Comparison of ENCODE assay signal across 12 cellular contexts in genomic region chr14:93056840-93057585, GRCh38. TPM values are rescaled to one million over a fixed set of nuclear protein-coding genes. Genes with fewer than 3 reads are reported as not detected.
DNase-seq lines count a peak whose midpoint lies in the region; ATAC-seq, FAIRE-seq and TF ChIP-seq lines count a peak whose summit lies in the region.
"Had no signal": no experiment of that assay in that cellular context is flagged by ENCODE, and none has a peak within 500 bp of the region (broad histone marks: within the 10 kb centered on the region; RNA-seq: fewer than 3 reads in every experiment).

No MANE protein-coding gene starts in this region.

- no peaks in the 10 kb centered on the region for H3K27me3 ChIP-seq in HepG2 (ENCODE audit: control insufficient read depth in 1 of 2, insufficient read depth in 2 of 2, low read length in 2 of 2)
- no peaks in the 10 kb centered on the region for H3K27me3 ChIP-seq in uterus
- H3K27me3 ChIP-seq: upper lobe of left lung had no signal

- H3K4me1 Mint-ChIP-seq in activated naive CD8-positive, alpha-beta T cell (ENCODE audit: low read depth): peaks cover 72% of the 10 kb centered on the region
- H3K4me1 Mint-ChIP-seq in activated naive CD8-positive, alpha-beta T cell treated with anti-CD3 and anti-CD28 coated beads for 36 hours: peaks cover 62% of the 10 kb centered on the region

- peak overlapping the region; percentile 80 for H3K27ac Mint-ChIP-seq in activated naive CD8-positive, alpha-beta T cell
- H3K27ac Mint-ChIP-seq in activated naive CD8-positive, alpha-beta T cell treated with anti-CD3 and anti-CD28 coated beads for 36 hours: no peak overlapping the region
- H3K27ac Mint-ChIP-seq: activated CD4-positive, alpha-beta memory T cell treated with anti-CD3 and anti-CD28 coated beads, Interleukin-2, amount 10 ng/mL, durations not matched to agents 7 days and 5 days had no signal

- TF ChIP-seq EP300 in HepG2 (IDR thresholded peaks at IDR 0.05; ENCODE audit: low read depth in 2 of 2, low read length in 2 of 2) (no peak), HepG2 (CRISPR knock-in tag; IDR thresholded peaks at IDR 0.05; ENCODE audit: borderline replicate concordance) (no peak)

- TF ChIP-seq POLR2A in HepG2 (IDR thresholded peaks at IDR 0.05; ENCODE audit: insufficient read depth in 1 of 2, low read depth in 2 of 2, low read length in 2 of 2) (no peak), uterus (IDR thresholded peaks at IDR 0.05) (no peak)

- no peak overlapping the region for H3K4me2 ChIP-seq in HepG2 (ENCODE audit: low read depth, low read length)

- no peak for DNase-seq in activated naive CD8-positive, alpha-beta T cell treated with anti-CD3 and anti-CD28 coated beads for 36 hours
- DNase-seq in HepG2 (ENCODE audit: low spot score) (peak; percentile 77), uterus (no peak)
- no peak for DNase-seq in stimulated activated CD4-positive, alpha-beta T cell treated with anti-CD3 and anti-CD28 coated beads, Interleukin-15, amount 100 ng/mL, for 24 hours
- DNase-seq: activated CD4-positive, alpha-beta memory T cell treated with anti-CD3 and anti-CD28 coated beads, Interleukin-2, amount 10 ng/mL, durations not matched to agents 7 days and 5 days; naive B cell had no signal

- no peaks in the 10 kb centered on the region for H3K36me3 Mint-ChIP-seq in activated naive CD8-positive, alpha-beta T cell
- peaks cover 13% of the 10 kb centered on the region for H3K36me3 Mint-ChIP-seq in activated naive CD8-positive, alpha-beta T cell treated with anti-CD3 and anti-CD28 coated beads for 36 hours
- H3K36me3 Mint-ChIP-seq: naive B cell had no signal

- intact Hi-C loops in HepG2 (cut with micrococcal nuclease; ENCODE audit: unreplicated experiment): no loop called here
- intact Hi-C loops in uterus (cut with DNase I; ENCODE audit: low total_unique reads): no loop called here

- TF ChIP-seq CTCF in HepG2 (CRISPR knock-in tag; IDR thresholded peaks at IDR 0.05): no peak
- no peak for TF ChIP-seq CTCF in uterus (IDR thresholded peaks at IDR 0.05)

- peak overlapping the region; percentile 28 for H3K4me3 Mint-ChIP-seq in activated naive CD8-positive, alpha-beta T cell
- no peak overlapping the region for H3K4me3 Mint-ChIP-seq in activated naive CD8-positive, alpha-beta T cell treated with anti-CD3 and anti-CD28 coated beads for 36 hours
- H3K4me3 Mint-ChIP-seq: activated CD4-positive, alpha-beta memory T cell treated with anti-CD3 and anti-CD28 coated beads, Interleukin-2, amount 10 ng/mL, durations not matched to agents 7 days and 5 days; naive B cell had no signal

- ATAC-seq in HepG2 (peak; percentile 72), GM21360 (IDR thresholded peaks at IDR 0.05; ENCODE audit: unreplicated experiment) (no peak), HG02623 (IDR thresholded peaks at IDR 0.05; ENCODE audit: unreplicated experiment) (no peak)

- H3K79me2 ChIP-seq in HepG2 (ENCODE audit: insufficient read depth, low read length): no peaks in the 10 kb centered on the region

- H2AFZ ChIP-seq in HepG2 (ENCODE audit: low read length): no peak overlapping the region

- H3K4me3 ChIP-seq in HepG2 (replicated peaks in 1 of 3; ENCODE audit: insufficient read depth in 1 of 3, low read depth in 2 of 3, low read length in 3 of 3): no peak overlapping the region
- no peak overlapping the region for H3K4me3 ChIP-seq in uterus
- H3K4me3 ChIP-seq: SK-N-MC, upper lobe of left lung had no signal

- peak; percentile 56 for FAIRE-seq in HepG2 (lab: Jason Lieb, UNC)

- no TSS peak for BruUV-seq in HepG2 (replicated peaks; lab: Mats Ljungman, UMichigan)

- H3K9me3 ChIP-seq in HepG2 (ENCODE audit: low read length) (no peaks in the 10 kb centered on the region), uterus (no peaks in the 10 kb centered on the region)
- H3K9me3 ChIP-seq: upper lobe of left lung had no signal

- no peaks in the 10 kb centered on the region for H3K27me3 Mint-ChIP-seq in activated naive CD8-positive, alpha-beta T cell
- no peaks in the 10 kb centered on the region for H3K27me3 Mint-ChIP-seq in activated naive CD8-positive, alpha-beta T cell treated with anti-CD3 and anti-CD28 coated beads for 36 hours
- H3K27me3 Mint-ChIP-seq: activated CD4-positive, alpha-beta memory T cell treated with anti-CD3 and anti-CD28 coated beads, Interleukin-2, amount 10 ng/mL, durations not matched to agents 7 days and 5 days; naive B cell had no signal

- 0 out of 2 replicates have a peak, but pooled peaks cover 4% of the 10 kb centered on the region for H4K20me1 ChIP-seq in HepG2 (ENCODE audit: insufficient read depth, low read length)

- H3K4me1 ChIP-seq in HepG2 (ENCODE audit: insufficient read depth, low read length): peaks cover 51% of the 10 kb centered on the region
- H3K4me1 ChIP-seq in uterus: peaks cover 3 to 32% of the 10 kb centered on the region in 2 donors

- H3K27ac ChIP-seq in cingulate gyrus (ENCODE audit: low read depth, low read length): peak overlapping the region; percentile 75
- peak overlapping the region; percentile 22 for H3K27ac ChIP-seq in HepG2 (ENCODE audit: extremely low read length, insufficient read depth, low read length)
- peak overlapping the region; percentile 51 to 84 for H3K27ac ChIP-seq in uterus
- H3K27ac ChIP-seq: SK-N-MC, upper lobe of left lung had no signal

- POLR2A ChIA-PET in HepG2 (lab: Yijun Ruan, JAX): interaction anchor here (1.0 kb wide), 1 partner anchor 21 kb away, joined by 3 read pairs; no protein-coding TSS in a partner anchor

- WGBS in HepG2 (ENCODE audit: low lambda C conversion rate): 70% methylated on average over 8 of the region's 14 CpGs

- H3K36me3 ChIP-seq in HepG2 (replicated peaks in 1 of 2; ENCODE audit: control insufficient read depth in 1 of 2, insufficient read depth in 2 of 2, low read length in 2 of 2) (no peaks in the 10 kb centered on the region), uterus (no peaks in the 10 kb centered on the region)
- H3K36me3 ChIP-seq: upper lobe of left lung had no signal

- 0 out of 2 replicates have a peak overlapping the region, but pooled peaks have one; percentile 1 for H3K9ac ChIP-seq in HepG2 (ENCODE audit: insufficient read depth, low read depth, low read length)

- CTCF ChIA-PET in HepG2 (lab: Yijun Ruan, JAX; ENCODE audit: low intra/inter-chr PET ratio, low total read pairs): no interaction called here

- no peak for TF ChIP-seq RAD21 in HepG2 (CRISPR knock-in tag; IDR thresholded peaks at IDR 0.05)

- no peaks in the 10 kb centered on the region for H3K9me3 Mint-ChIP-seq in activated naive CD8-positive, alpha-beta T cell (ENCODE audit: low read depth)
- no peaks in the 10 kb centered on the region for H3K9me3 Mint-ChIP-seq in activated naive CD8-positive, alpha-beta T cell treated with anti-CD3 and anti-CD28 coated beads for 36 hours
- H3K9me3 Mint-ChIP-seq: activated CD4-positive, alpha-beta memory T cell treated with anti-CD3 and anti-CD28 coated beads, Interleukin-2, amount 10 ng/mL, durations not matched to agents 7 days and 5 days; naive B cell had no signal

- in situ Hi-C loops in HepG2 (cut with HindIII; ENCODE audit: extremely low pct_ligation_motif_present, low pct_unique_long_range_greater_than_20kb): no loop called here

TF ChIP-seq in HepG2, 621 proteins besides CTCF, POLR2A, EP300 and RAD21 (continues in another document):
- no peak for TF ChIP-seq ELF3 (CRISPR knock-in tag; IDR thresholded peaks at IDR 0.05)
- TF ChIP-seq, protein P1, sequence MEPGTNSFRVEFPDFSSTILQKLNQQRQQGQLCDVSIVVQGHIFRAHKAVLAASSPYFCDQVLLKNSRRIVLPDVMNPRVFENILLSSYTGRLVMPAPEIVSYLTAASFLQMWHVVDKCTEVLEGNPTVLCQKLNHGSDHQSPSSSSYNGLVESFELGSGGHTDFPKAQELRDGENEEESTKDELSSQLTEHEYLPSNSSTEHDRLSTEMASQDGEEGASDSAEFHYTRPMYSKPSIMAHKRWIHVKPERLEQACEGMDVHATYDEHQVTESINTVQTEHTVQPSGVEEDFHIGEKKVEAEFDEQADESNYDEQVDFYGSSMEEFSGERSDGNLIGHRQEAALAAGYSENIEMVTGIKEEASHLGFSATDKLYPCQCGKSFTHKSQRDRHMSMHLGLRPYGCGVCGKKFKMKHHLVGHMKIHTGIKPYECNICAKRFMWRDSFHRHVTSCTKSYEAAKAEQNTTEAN (CRISPR knock-in tag; conservative IDR thresholded peaks at IDR 0.05): peak; percentile 46; the same call in 1 of the 2 replicates
- peak; percentile 61 for TF ChIP-seq HOXA3 (CRISPR knock-in tag; IDR thresholded peaks at IDR 0.05)
- TF ChIP-seq EHMT2 (IDR thresholded peaks at IDR 0.05; ENCODE audit: borderline replicate concordance, low read depth, low read length): no peak
- peak; percentile 66; the same call in 1 of the 3 replicates for TF ChIP-seq MXI1 (IDR thresholded peaks at IDR 0.05; ENCODE audit: borderline replicate concordance, low read depth, low read length)
- TF ChIP-seq TAF1 (CRISPR knock-in tag; IDR thresholded peaks at IDR 0.05): 0 out of 2 replicates have a peak, but pooled peaks have one; percentile 27

RNA-seq across cellular contexts. Expression of gene ITPK1, which starts 58.7 kb away (rescaled TPM):
- 10 to 100 TPM; 87.0 to 87.4 TPM for total RNA-seq in activated naive CD8-positive, alpha-beta T cell treated with anti-CD3 and anti-CD28 coated beads for 36 hours
- total RNA-seq in HepG2 (2016; rRNA removed; fragmentation: Illumina TruSeq; extraction: Trizol) (20.5 and 28.1 TPM in 2 replicates), uterus (10 to 100 TPM; 19.7 to 97.7 (median 26.5) TPM)
- 8.4 and 11.5 TPM in 2 replicates for total RNA-seq in HepG2 (2016; cell fraction: cytosol; rRNA removed; fragmentation: Illumina TruSeq; extraction: Trizol; ENCODE audit: low read depth)
- 15.9 and 20.1 TPM in 2 replicates for total RNA-seq in HepG2 (2016; cell fraction: insoluble cytoplasmic fraction; rRNA removed; fragmentation: Illumina TruSeq; extraction: Trizol)
- 31.0 and 31.9 TPM in 2 replicates for total RNA-seq in HepG2 (2016; cell fraction: membrane; rRNA removed; fragmentation: Illumina TruSeq; extraction: Trizol)
- 11.8 and 15.8 TPM in 2 replicates for total RNA-seq in HepG2 (2016; cell fraction: nucleus; rRNA removed; fragmentation: Illumina TruSeq; extraction: Trizol)
- 47.5 and 64.2 TPM in 2 replicates for polyA plus RNA-seq in HepG2 (2011; rRNA removed)
- 30.0 and 37.2 TPM in 2 replicates for polyA plus RNA-seq in HepG2 (2011; cell fraction: cytosol; rRNA removed)
- 30.6 and 37.4 TPM in 2 replicates for polyA plus RNA-seq in HepG2 (2011; cell fraction: nucleus; rRNA removed)
- polyA plus RNA-seq in HepG2 (2012): 17.7 and 18.1 TPM in 2 replicates
- polyA plus RNA-seq in HepG2 (2016; cell fraction: cytosol; fragmentation: Illumina TruSeq; extraction: Trizol; ENCODE audit: low read depth): 21.3 and 21.6 TPM in 2 replicates
- polyA plus RNA-seq in HepG2 (2016; cell fraction: insoluble cytoplasmic fraction; fragmentation: Illumina TruSeq; extraction: Trizol; ENCODE audit: low read depth): 28.1 and 40.5 TPM in 2 replicates
- polyA plus RNA-seq in HepG2 (2016; cell fraction: membrane; fragmentation: Illumina TruSeq; extraction: Trizol; ENCODE audit: low read depth): 43.7 and 50.0 TPM in 2 replicates
- polyA plus RNA-seq in HepG2 (2016; cell fraction: nucleus; fragmentation: Illumina TruSeq; extraction: Trizol; ENCODE audit: insufficient read depth, low read depth): 24.0 and 25.1 TPM in 2 replicates
- 147 and 407 TPM in 2 replicates for polyA minus RNA-seq in HepG2 (2011; rRNA and poly(A)+ RNA removed; ENCODE audit: low replicate concordance)
- polyA minus RNA-seq in HepG2 (2011; cell fraction: cytosol; rRNA and poly(A)+ RNA removed): 32.5 and 39.1 TPM in 2 replicates
- 12.5 and 17.4 TPM in 2 replicates for polyA minus RNA-seq in HepG2 (2011; cell fraction: nucleus; rRNA and poly(A)+ RNA removed)

Comparison
In these comparisons a context has a peak if more than half of its experiments do, and no peak if none do; other contexts are left out.
1. H3K27ac ChIP-seq: peak in every context shown above with its lines; median percentile 75 in cingulate gyrus; 68 in uterus; 22 in HepG2.